Comparison of ENCODE assay signal across 21 cellular contexts in genomic region chr16:890217-890616, GRCh38.
A peak's percentile ranks its signal among the peaks of the same experiment; 100 is the strongest.
DNase-seq lines count a peak whose midpoint lies in the region; ATAC-seq, FAIRE-seq and TF ChIP-seq lines count a peak whose summit lies in the region.
"Had no signal": no experiment of that assay in that cellular context is flagged by ENCODE, and none has a peak within 500 bp of the region (broad histone marks: within the 10 kb centered on the region; RNA-seq: fewer than 3 reads in every experiment).

No MANE protein-coding gene starts in this region.

- H3K27ac Mint-ChIP-seq in glutamatergic neuron (ENCODE audit: unreplicated experiment): no peak overlapping the region

- ATAC-seq in Right ventricle myocardium superior (ENCODE audit: poor library complexity): peak; percentile 82
- ATAC-seq: HCT116 had no signal

- TF ChIP-seq CTCF in glutamatergic neuron (IDR thresholded peaks at IDR 0.05; ENCODE audit: partially characterized antibody, unreplicated experiment) (no peak), kidney (IDR thresholded peaks at IDR 0.05; ENCODE audit: borderline replicate concordance, extremely low read depth, insufficient read depth) (no peak)

- no peaks in the 10 kb centered on the region for H3K36me3 Mint-ChIP-seq in glutamatergic neuron (ENCODE audit: unreplicated experiment)

- DNase-seq in Right ventricle myocardium superior: peak; percentile 62
- no peak for DNase-seq in cardiac septum (ENCODE audit: low spot score)
- DNase-seq in glutamatergic neuron: peak; percentile 14
- peak; percentile 57 for DNase-seq in kidney
- no peak for DNase-seq in MV-4-11 (lab: John Stamatoyannopoulos, UW)
- no peak for DNase-seq in NAMALWA (ENCODE audit: low spot score)
- no peak for DNase-seq in NCI-H1694 (lab: John Stamatoyannopoulos, UW)
- DNase-seq: AML-193, GDM1, MG63, NCI-H1092, NCI-H1436, NCI-H1930, NCI-H2171, NCI-H524 treated with DMSO at 0.1 percent for 48 hours, NCI-H82 had no signal

- H3K4me1 Mint-ChIP-seq in glutamatergic neuron (ENCODE audit: low read depth, unreplicated experiment): peaks cover 4% of the 10 kb centered on the region
- H3K4me1 Mint-ChIP-seq: CD14-positive monocyte had no signal

- H3K9me3 Mint-ChIP-seq in glutamatergic neuron (ENCODE audit: unreplicated experiment): peaks cover 3% of the 10 kb centered on the region

- no peaks in the 10 kb centered on the region for H3K4me1 ChIP-seq in kidney (ENCODE audit: control insufficient read depth in 1 of 2, insufficient read depth in 1 of 2, low read depth in 1 of 2, low read length in 2 of 2)

- H3K27ac ChIP-seq in kidney (ENCODE audit: low read depth in 2 of 2, low read length in 2 of 2): no peak overlapping the region

- H3K4me3 ChIP-seq in kidney (ENCODE audit: low read length in 2 of 2): no peak overlapping the region
- H3K4me3 ChIP-seq: MG63 had no signal

- no peaks in the 10 kb centered on the region for H3K36me3 ChIP-seq in kidney (ENCODE audit: control insufficient read depth in 1 of 2, insufficient read depth in 2 of 2, low read length in 2 of 2)
- H3K36me3 ChIP-seq: MG63 had no signal

- peaks cover 5% of the 10 kb centered on the region for H3K27me3 Mint-ChIP-seq in glutamatergic neuron (ENCODE audit: unreplicated experiment)

- peaks cover 0 to 4% of the 10 kb centered on the region in 2 donors for H3K9me3 ChIP-seq in kidney (ENCODE audit: control insufficient read depth in 1 of 2, low read length in 2 of 2)
- H3K9me3 ChIP-seq: MG63 had no signal

- no peak overlapping the region for H3K9ac ChIP-seq in kidney (ENCODE audit: low read length in 2 of 2)

- no peak overlapping the region for H3K4me3 Mint-ChIP-seq in glutamatergic neuron (ENCODE audit: unreplicated experiment)
- H3K4me3 Mint-ChIP-seq: CD14-positive monocyte had no signal

- intact Hi-C loops in Right ventricle myocardium superior (cut with DNase I): no loop called here
- intact Hi-C loops in cardiac septum (cut with DNase I): no loop called here
- intact Hi-C loops in kidney (cut with DNase I): no loop called here

- no peak for FAIRE-seq in kidney (lab: Jason Lieb, UNC)
- FAIRE-seq: GM19239, H1, RCC 7860 had no signal

Comparison
In these comparisons a context has a peak if more than half of its experiments do, and no peak if none do; other contexts are left out.
1. DNase-seq: peak in Right ventricle myocardium superior (single experiment), glutamatergic neuron (single experiment) and kidney (single experiment); none in cardiac septum (single experiment), MV-4-11 (single experiment), NAMALWA (single experiment) and NCI-H1694 (single experiment).